In genomic region chr13:110615005-110615321, GRCh38 we compare ENCODE assay signal across 8 cellular contexts. TPM values are rescaled to one million over a fixed set of nuclear protein-coding genes. Genes with fewer than 3 reads are reported as not detected.
A peak's percentile ranks its signal among the peaks of the same experiment; 100 is the strongest.
DNase-seq lines count a peak whose midpoint lies in the region; ATAC-seq and TF ChIP-seq lines count a peak whose summit lies in the region.

No MANE protein-coding gene starts in this region.

- H3K79me2 ChIP-seq in OCI-LY1 (ENCODE audit: insufficient read depth, low read length), result peaks cover 40% of the 10 kb centered on the region
- H3K79me2 ChIP-seq in neural cell (replicated peaks; ENCODE audit: insufficient read depth, low read length), result peaks cover 37% of the 10 kb centered on the region

- in situ Hi-C loops in GM13977 (cut with MboI; ENCODE audit: low pct_unique_long_range_greater_than_20kb, low sequenced_read_pairs, unreplicated experiment), result loop anchor here (25.0 kb wide), 1 partner anchor 197 kb away; no protein-coding TSS in a partner anchor

- no peaks in the 10 kb centered on the region for H3K9me2 ChIP-seq in OCI-LY1 (ENCODE audit: low read depth, low read length)
- H3K9me2 ChIP-seq in neural cell (ENCODE audit: insufficient read depth, low read length), result no peaks in the 10 kb centered on the region

- no peaks in the 10 kb centered on the region for H3F3A ChIP-seq in OCI-LY1 (ENCODE audit: insufficient read depth, low read length)
- H3F3A ChIP-seq in neural cell (ENCODE audit: insufficient read depth, low read length, poor library complexity, severe bottlenecking), result no peaks in the 10 kb centered on the region

- TF ChIP-seq CTCF in OCI-LY1 (IDR thresholded peaks at IDR 0.05; ENCODE audit: low read length) (no peak), neural cell (IDR thresholded peaks at IDR 0.05; ENCODE audit: poor library complexity, severe bottlenecking) (no peak), GM13977 (IDR thresholded peaks at IDR 0.05; ENCODE audit: extremely low read depth, insufficient read depth, missing control alignments) (no peak)

- peak overlapping the region; percentile 56; the same call in 1 of the 2 replicates for H2AFZ ChIP-seq in OCI-LY1 (ENCODE audit: low read length)
- H2AFZ ChIP-seq in neural cell (ENCODE audit: low read depth, low read length), result peak overlapping the region; percentile 75

- TF ChIP-seq RAD21 in neural cell (conservative IDR thresholded peaks at IDR 0.05), result no peak

- peaks cover 0 to 20% (median 11%) of the 10 kb centered on the region in 11 experiments; a peak in 13 of 22 replicates for H3K9me3 ChIP-seq in BLaER1 treated with 17β-estradiol and CSF1 and Interleukin-3, amounts not matched to agents 10 nM and 100 nM (replicated peaks in 1 of 11)
- H3K9me3 ChIP-seq in OCI-LY1 (ENCODE audit: low read length) (no peaks in the 10 kb centered on the region), ectodermal cell (ENCODE audit: control insufficient read depth, low read length) (no peaks in the 10 kb centered on the region), neural cell (ENCODE audit: low read length) (no peaks in the 10 kb centered on the region)

- H3K27ac ChIP-seq in BLaER1 treated with 17β-estradiol and CSF1 and Interleukin-3, amounts not matched to agents 10 nM and 100 nM, result peak overlapping the region; percentile 81 to 93 (median 89); a peak in 15 of 22 replicates
- H3K27ac ChIP-seq in OCI-LY1 (ENCODE audit: low read depth, low read length, poor library complexity, severe bottlenecking), result no peak overlapping the region
- H3K27ac ChIP-seq in ectodermal cell (ENCODE audit: insufficient read depth, low read depth, low read length, poor library complexity, severe bottlenecking), result no peak overlapping the region
- H3K27ac ChIP-seq in neural cell (ENCODE audit: low read length), result peak overlapping the region; percentile 65

- no peak for TF ChIP-seq EP300 in neural cell (conservative IDR thresholded peaks at IDR 0.05; ENCODE audit: poor library complexity, severe bottlenecking)

- H3K4me3 ChIP-seq in BLaER1 treated with 17β-estradiol and CSF1 and Interleukin-3, amounts not matched to agents 10 nM and 100 nM, result peak overlapping the region; percentile 85 to 99 (median 90)
- H3K4me3 ChIP-seq in OCI-LY1 (ENCODE audit: low read depth, low read length, poor library complexity, severe bottlenecking), result peak overlapping the region; percentile 92
- peak overlapping the region; percentile 79 for H3K4me3 ChIP-seq in ectodermal cell (ENCODE audit: insufficient read depth, low read depth, low read length)
- peak overlapping the region; percentile 93 for H3K4me3 ChIP-seq in neural cell (ENCODE audit: low read length)

- peak overlapping the region in 6 of 11 experiments; percentile 87 to 94 (median 90); a peak in 8 of 22 replicates for H3K9ac ChIP-seq in BLaER1 treated with 17β-estradiol and CSF1 and Interleukin-3, amounts not matched to agents 10 nM and 100 nM
- H3K9ac ChIP-seq in OCI-LY1 (ENCODE audit: low read length), result peak overlapping the region; percentile 82; the same call in 1 of the 2 replicates
- H3K9ac ChIP-seq in neural cell (ENCODE audit: low read length), result peak overlapping the region; percentile 79

- H3K4me1 ChIP-seq in BLaER1 treated with 17β-estradiol and CSF1 and Interleukin-3, amounts not matched to agents 10 nM and 100 nM, result peaks cover 17 to 26% (median 23%) of the 10 kb centered on the region in 10 experiments
- peaks cover 24% of the 10 kb centered on the region for H3K4me1 ChIP-seq in OCI-LY1 (ENCODE audit: insufficient read depth, low read length, severe bottlenecking)
- H3K4me1 ChIP-seq in ectodermal cell (ENCODE audit: control insufficient read depth, insufficient read depth, low read length), result peaks cover 6% of the 10 kb centered on the region

- peak overlapping the region; percentile 86 to 99 (median 96) for H3K4me2 ChIP-seq in BLaER1 treated with 17β-estradiol and CSF1 and Interleukin-3, amounts not matched to agents 10 nM and 100 nM
- H3K4me2 ChIP-seq in OCI-LY1 (ENCODE audit: low read length), result peak overlapping the region; percentile 64
- no peak overlapping the region for H3K4me2 ChIP-seq in neural cell (ENCODE audit: low read length)

- H4K20me1 ChIP-seq in BLaER1 treated with 17β-estradiol and CSF1 and Interleukin-3, amounts not matched to agents 10 nM and 100 nM, result peaks cover 26 to 42% (median 38%) of the 10 kb centered on the region in 11 experiments; a peak in 21 of 22 replicates
- H4K20me1 ChIP-seq in OCI-LY1 (ENCODE audit: insufficient read depth, low read length), result 0 out of 2 replicates have a peak, but pooled peaks cover 2% of the 10 kb centered on the region
- H4K20me1 ChIP-seq in neural cell (ENCODE audit: insufficient read depth), result no peaks in the 10 kb centered on the region

- peaks cover 0 to 15% (median 3%) of the 10 kb centered on the region in 11 experiments; a peak in 5 of 22 replicates for H3K36me3 ChIP-seq in BLaER1 treated with 17β-estradiol and CSF1 and Interleukin-3, amounts not matched to agents 10 nM and 100 nM
- 0 out of 2 replicates have a peak, but pooled peaks cover 4% of the 10 kb centered on the region for H3K36me3 ChIP-seq in OCI-LY1 (ENCODE audit: insufficient read depth, low read length)
- H3K36me3 ChIP-seq in ectodermal cell (ENCODE audit: control insufficient read depth, insufficient read depth, low read length), result no peaks in the 10 kb centered on the region
- H3K36me3 ChIP-seq in neural cell (ENCODE audit: insufficient read depth, low read length), result no peaks in the 10 kb centered on the region

- WGBS in ectodermal cell, 2 experiments, result 91 to 93% methylated on average over 11 of the region's 11 CpGs

- H3K27me3 ChIP-seq in BLaER1 treated with 17β-estradiol and CSF1 and Interleukin-3, amounts not matched to agents 10 nM and 100 nM, result peaks cover 0 to 14% (median 6%) of the 10 kb centered on the region in 11 experiments; a peak in 8 of 22 replicates
- H3K27me3 ChIP-seq in OCI-LY1 (ENCODE audit: insufficient read depth, low read length), result no peaks in the 10 kb centered on the region
- H3K27me3 ChIP-seq in ectodermal cell (ENCODE audit: control insufficient read depth, insufficient read depth, low read length, poor library complexity, severe bottlenecking), result peaks cover 21% of the 10 kb centered on the region
- H3K27me3 ChIP-seq in neural cell (ENCODE audit: insufficient read depth, low read depth, low read length), result no peaks in the 10 kb centered on the region

- ATAC-seq in GM18907 (IDR thresholded peaks at IDR 0.05; ENCODE audit: unreplicated experiment), result no peak
- ATAC-seq in HG02642 (IDR thresholded peaks at IDR 0.05; ENCODE audit: poor library complexity, unreplicated experiment), result no peak

- DNase-seq in mucosa of gallbladder (ENCODE audit: low spot score) (no peak), GM13977 (ENCODE audit: low spot score) (no peak)

TF ChIP-seq in neural cell, 6 proteins besides CTCF, POLR2A, EP300 and RAD21:
- no peak for TF ChIP-seq EZH2 (IDR thresholded peaks at IDR 0.05; ENCODE audit: borderline replicate concordance, insufficient read depth, low read length, poor library complexity, severe bottlenecking)
- TF ChIP-seq REST (IDR thresholded peaks at IDR 0.05; ENCODE audit: borderline replicate concordance), result no peak
- no peak for TF ChIP-seq SMC3 (conservative IDR thresholded peaks at IDR 0.05; ENCODE audit: poor library complexity)
- no peak for TF ChIP-seq TAF1 (IDR thresholded peaks at IDR 0.05; ENCODE audit: low read depth)
- no peak for TF ChIP-seq POLR2AphosphoS5 (IDR thresholded peaks at IDR 0.05)

RNA-seq across cellular contexts. Expression of gene NAXD, which starts 0.4 kb away (rescaled TPM):
- polyA plus RNA-seq in ectodermal cell (2013, experiment 1 of 4), result 27.7 TPM
- 29.9 TPM for polyA plus RNA-seq in ectodermal cell (2013, experiment 2 of 4)
- polyA plus RNA-seq in ectodermal cell (2013, experiment 3 of 4), result 20.7 TPM
- polyA plus RNA-seq in ectodermal cell (2013, experiment 4 of 4), result 22.2 TPM
- polyA plus RNA-seq in neural cell, result 58.1 and 60.5 TPM in 2 replicates
- 28.1 and 34.1 TPM in 2 replicates for polyA minus RNA-seq in neural cell
- 62.7 TPM for total RNA-seq in mucosa of gallbladder

RNA-seq across cellular contexts. Expression of gene RAB20, which starts 53.4 kb away (rescaled TPM):
- 2.5 TPM for polyA plus RNA-seq in ectodermal cell (2013, experiment 1 of 4)
- polyA plus RNA-seq in ectodermal cell (2013, experiment 2 of 4), result 2.4 TPM
- 1.5 TPM for polyA plus RNA-seq in ectodermal cell (2013, experiment 3 of 4)
- polyA plus RNA-seq in ectodermal cell (2013, experiment 4 of 4), result 1.5 TPM
- polyA plus RNA-seq in neural cell, result not detected in 2 replicates
- 0.35 TPM in 1 of 2 replicates, not detected in the other for polyA minus RNA-seq in neural cell
- total RNA-seq in mucosa of gallbladder, result 41.1 TPM

Comparison
In these comparisons a context has a peak if more than half of its experiments do, and no peak if none do; other contexts are left out.
1. H3K27ac ChIP-seq: peak in BLaER1 treated with 17β-estradiol and CSF1 and Interleukin-3, amounts not matched to agents 10 nM and 100 nM (11 of 11) and neural cell (single experiment); none in OCI-LY1 (single experiment) and ectodermal cell (single experiment).
2. Peak in every context shown above with its lines, with median percentiles within 50 percentile points of each other: H3K4me3 ChIP-seq and H3K9ac ChIP-seq.